In genomic region chr1:212323065-212323464, GRCh38 we compare ENCODE assay signal across 24 cellular contexts. TPM values are rescaled to one million over a fixed set of nuclear protein-coding genes. Genes with fewer than 3 reads are reported as not detected.
DNase-seq lines count a peak whose midpoint lies in the region; ATAC-seq lines count a peak whose summit lies in the region.
"Had no signal": no experiment of that assay in that cellular context is flagged by ENCODE, and none has a peak within 500 bp of the region (broad histone marks: within the 10 kb centered on the region; RNA-seq: fewer than 3 reads in every experiment).

No MANE protein-coding gene starts in this region.

- H3K9me3 ChIP-seq in GM23248 (ENCODE audit: low read depth) = no peaks in the 10 kb centered on the region

- ATAC-seq in activated T-cell treated with anti-CD3 and anti-CD28 coated beads, Interleukin-2, amount 50 U/mL, for 72 hours (replicated peaks in 1 of 2) = no peak
- ATAC-seq in stimulated activated effector memory CD8-positive, alpha-beta T cell treated with anti-CD3 and anti-CD28 coated beads, Interleukin-12 subunit alpha, Interleukin-12 subunit beta, amount 100 ng/mL, for 72 hours = no peak
- no peak for ATAC-seq in stimulated activated naive B cell treated with anti-CD40 and anti-IgM and Interleukin-4, amounts not matched to agents 10 μg/mL and 1 μg/mL and 100 μg/mL, for 72 hours (replicated peaks)
- ATAC-seq in HG02870 (IDR thresholded peaks at IDR 0.05; ENCODE audit: unreplicated experiment) = no peak
- ATAC-seq: GM23338, Panc1, SK-N-SH treated with all-trans-retinoic acid at 6 μM for 48 hours had no signal

- no peak for DNase-seq in activated T-cell treated with anti-CD3 and anti-CD28 coated beads, Interleukin-2, amount 50 U/mL, for 72 hours
- no peak for DNase-seq in activated T-cell treated with anti-CD3 and anti-CD28 coated beads, Interleukin-2, amount 50 U/mL, for 24 hours
- peak; percentile 59 for DNase-seq in Jurkat, Clone E6-1 (ENCODE audit: low read depth, low spot score)
- DNase-seq in immature natural killer cell (no peak), GM23248 (no peak)
- DNase-seq in stimulated activated effector memory CD8-positive, alpha-beta T cell treated with anti-CD3 and anti-CD28 coated beads, Interleukin-12 subunit alpha, Interleukin-12 subunit beta, amount 100 ng/mL, for 72 hours (ENCODE audit: low spot score in 2 of 2) = no peak
- no peak for DNase-seq in stimulated activated naive B cell treated with anti-CD40 and anti-IgM and Interleukin-4, amounts not matched to agents 10 μg/mL and 1 μg/mL and 100 μg/mL, for 72 hours
- DNase-seq: 8988T, DMS 273 treated with DMSO at 0.1 percent for 48 hours, DMS79 treated with DMSO at 0.1 percent for 48 hours, HCEC 1CT, Karpas-422, MV-4-11, NCI-H1105 treated with DMSO at 0.1 percent for 48 hours, NCI-H2029 treated with DMSO at 0.1 percent for 48 hours, NCI-H345, NCI-H524, NCI-H774 had no signal

- no peak overlapping the region for H3K27ac ChIP-seq in GM23248
- H3K27ac ChIP-seq: BLaER1 treated with 17β-estradiol and CSF1 and Interleukin-3, amounts not matched to agents 10 nM and 100 nM had no signal

- WGBS in GM23248 (ENCODE audit: low coverage in 1 of 2, low lambda C conversion rate in 2 of 2, missing lambda C conversion rate in 2 of 2), 2 experiments = 81 to 83% methylated on average over 4 of the region's 4 CpGs

- H3K27me3 Mint-ChIP-seq in activated T-cell treated with anti-CD3 and anti-CD28 coated beads, Interleukin-2, amount 50 U/mL, for 72 hours (ENCODE audit: low read depth) = no peaks in the 10 kb centered on the region
- H3K27me3 Mint-ChIP-seq in activated T-cell treated with anti-CD3 and anti-CD28 coated beads, Interleukin-2, amount 50 U/mL, for 24 hours = no peaks in the 10 kb centered on the region
- peaks cover 0 to 6% (median 0%) of the 10 kb centered on the region in 3 donors for H3K27me3 Mint-ChIP-seq in immature natural killer cell (ENCODE audit: low read depth in 3 of 3)
- H3K27me3 Mint-ChIP-seq in stimulated activated naive B cell treated with anti-CD40 and anti-IgM and Interleukin-4, amounts not matched to agents 10 μg/mL and 1 μg/mL and 100 μg/mL, for 72 hours = no peaks in the 10 kb centered on the region
- H3K27me3 Mint-ChIP-seq: IgD-negative memory B cell had no signal

- peaks cover 9% of the 10 kb centered on the region for H3K4me1 Mint-ChIP-seq in activated T-cell treated with anti-CD3 and anti-CD28 coated beads, Interleukin-2, amount 50 U/mL, for 72 hours (ENCODE audit: low read depth)
- peaks cover 29% of the 10 kb centered on the region for H3K4me1 Mint-ChIP-seq in activated T-cell treated with anti-CD3 and anti-CD28 coated beads, Interleukin-2, amount 50 U/mL, for 24 hours (ENCODE audit: low read depth)
- H3K4me1 Mint-ChIP-seq in immature natural killer cell = peaks cover 53 to 76% of the 10 kb centered on the region in 2 donors
- H3K4me1 Mint-ChIP-seq in stimulated activated effector memory CD8-positive, alpha-beta T cell treated with anti-CD3 and anti-CD28 coated beads, Interleukin-12 subunit alpha, Interleukin-12 subunit beta, amount 100 ng/mL, for 72 hours = peaks cover 13% of the 10 kb centered on the region
- H3K4me1 Mint-ChIP-seq in stimulated activated naive B cell treated with anti-CD40 and anti-IgM and Interleukin-4, amounts not matched to agents 10 μg/mL and 1 μg/mL and 100 μg/mL, for 72 hours = peaks cover 4 to 9% of the 10 kb centered on the region in 2 donors
- H3K4me1 Mint-ChIP-seq: GM23338 had no signal

- H3K36me3 ChIP-seq in GM23248 (ENCODE audit: low read depth) = no peaks in the 10 kb centered on the region

- H3K4me1 ChIP-seq in GM23248 (ENCODE audit: insufficient read depth) = peaks cover 5% of the 10 kb centered on the region
- H3K4me1 ChIP-seq: BLaER1 treated with 17β-estradiol and CSF1 and Interleukin-3, amounts not matched to agents 10 nM and 100 nM had no signal

- H3K4me3 Mint-ChIP-seq in activated T-cell treated with anti-CD3 and anti-CD28 coated beads, Interleukin-2, amount 50 U/mL, for 72 hours = no peak overlapping the region
- no peak overlapping the region for H3K4me3 Mint-ChIP-seq in activated T-cell treated with anti-CD3 and anti-CD28 coated beads, Interleukin-2, amount 50 U/mL, for 24 hours
- H3K4me3 Mint-ChIP-seq in immature natural killer cell = peak overlapping the region in 3 of 5 donors; percentile 10 to 21 (median 15)
- H3K4me3 Mint-ChIP-seq in stimulated activated effector memory CD8-positive, alpha-beta T cell treated with anti-CD3 and anti-CD28 coated beads, Interleukin-12 subunit alpha, Interleukin-12 subunit beta, amount 100 ng/mL, for 72 hours = no peak overlapping the region
- H3K4me3 Mint-ChIP-seq in stimulated activated naive B cell treated with anti-CD40 and anti-IgM and Interleukin-4, amounts not matched to agents 10 μg/mL and 1 μg/mL and 100 μg/mL, for 72 hours = no peak overlapping the region
- H3K4me3 Mint-ChIP-seq: GM23338, IgD-negative memory B cell had no signal

- H3K4me2 ChIP-seq in GM23248 (ENCODE audit: unreplicated experiment) = no peak overlapping the region
- H3K4me2 ChIP-seq: BLaER1 treated with 17β-estradiol and CSF1 and Interleukin-3, amounts not matched to agents 10 nM and 100 nM; GM23338 had no signal

- no peak overlapping the region for H3K9ac ChIP-seq in GM23248
- H3K9ac ChIP-seq: BLaER1 treated with 17β-estradiol and CSF1 and Interleukin-3, amounts not matched to agents 10 nM and 100 nM had no signal

- H2AFZ ChIP-seq in GM23248 = no peak overlapping the region
- H2AFZ ChIP-seq: GM23338 had no signal

- no peaks in the 10 kb centered on the region for H3K27me3 ChIP-seq in GM23248 (replicated peaks; ENCODE audit: insufficient read depth)
- H3K27me3 ChIP-seq: BLaER1 treated with 17β-estradiol and CSF1 and Interleukin-3, amounts not matched to agents 10 nM and 100 nM had no signal

- no peak overlapping the region for H3K4me3 ChIP-seq in Jurkat, Clone E6-1 (ENCODE audit: low read length)
- H3K4me3 ChIP-seq in GM23248 = no peak overlapping the region
- H3K4me3 ChIP-seq: BLaER1 treated with 17β-estradiol and CSF1 and Interleukin-3, amounts not matched to agents 10 nM and 100 nM; GM23338 had no signal

- H3K36me3 Mint-ChIP-seq in activated T-cell treated with anti-CD3 and anti-CD28 coated beads, Interleukin-2, amount 50 U/mL, for 72 hours (ENCODE audit: insufficient read depth in 2 of 2) = no peaks in the 10 kb centered on the region
- H3K36me3 Mint-ChIP-seq in activated T-cell treated with anti-CD3 and anti-CD28 coated beads, Interleukin-2, amount 50 U/mL, for 24 hours (ENCODE audit: low read depth) = peaks cover 13% of the 10 kb centered on the region
- H3K36me3 Mint-ChIP-seq in immature natural killer cell = no peaks in the 10 kb centered on the region
- peaks cover 22% of the 10 kb centered on the region for H3K36me3 Mint-ChIP-seq in stimulated activated effector memory CD8-positive, alpha-beta T cell treated with anti-CD3 and anti-CD28 coated beads, Interleukin-12 subunit alpha, Interleukin-12 subunit beta, amount 100 ng/mL, for 72 hours
- no peaks in the 10 kb centered on the region for H3K36me3 Mint-ChIP-seq in stimulated activated naive B cell treated with anti-CD40 and anti-IgM and Interleukin-4, amounts not matched to agents 10 μg/mL and 1 μg/mL and 100 μg/mL, for 72 hours
- H3K36me3 Mint-ChIP-seq: IgD-negative memory B cell had no signal

- H4K20me1 ChIP-seq in GM23248 (ENCODE audit: insufficient read depth) = no peaks in the 10 kb centered on the region

- in situ Hi-C loops in GM23248 (cut with MboI) = no loop called here

- H3F3A ChIP-seq in GM23248 (ENCODE audit: insufficient read depth) = no peaks in the 10 kb centered on the region

- H3K27ac Mint-ChIP-seq in activated T-cell treated with anti-CD3 and anti-CD28 coated beads, Interleukin-2, amount 50 U/mL, for 72 hours = peak overlapping the region; percentile 51
- no peak overlapping the region for H3K27ac Mint-ChIP-seq in activated T-cell treated with anti-CD3 and anti-CD28 coated beads, Interleukin-2, amount 50 U/mL, for 24 hours
- peak overlapping the region in 4 of 6 donors; percentile 40 to 58 (median 48) for H3K27ac Mint-ChIP-seq in immature natural killer cell
- H3K27ac Mint-ChIP-seq in stimulated activated effector memory CD8-positive, alpha-beta T cell treated with anti-CD3 and anti-CD28 coated beads, Interleukin-12 subunit alpha, Interleukin-12 subunit beta, amount 100 ng/mL, for 72 hours = peak overlapping the region; percentile 65
- H3K27ac Mint-ChIP-seq in stimulated activated naive B cell treated with anti-CD40 and anti-IgM and Interleukin-4, amounts not matched to agents 10 μg/mL and 1 μg/mL and 100 μg/mL, for 72 hours = no peak overlapping the region
- H3K27ac Mint-ChIP-seq: GM23338 had no signal

- H3K9me3 Mint-ChIP-seq in activated T-cell treated with anti-CD3 and anti-CD28 coated beads, Interleukin-2, amount 50 U/mL, for 72 hours = no peaks in the 10 kb centered on the region
- no peaks in the 10 kb centered on the region for H3K9me3 Mint-ChIP-seq in activated T-cell treated with anti-CD3 and anti-CD28 coated beads, Interleukin-2, amount 50 U/mL, for 24 hours
- no peaks in the 10 kb centered on the region for H3K9me3 Mint-ChIP-seq in immature natural killer cell
- no peaks in the 10 kb centered on the region for H3K9me3 Mint-ChIP-seq in stimulated activated effector memory CD8-positive, alpha-beta T cell treated with anti-CD3 and anti-CD28 coated beads, Interleukin-12 subunit alpha, Interleukin-12 subunit beta, amount 100 ng/mL, for 72 hours
- no peaks in the 10 kb centered on the region for H3K9me3 Mint-ChIP-seq in stimulated activated naive B cell treated with anti-CD40 and anti-IgM and Interleukin-4, amounts not matched to agents 10 μg/mL and 1 μg/mL and 100 μg/mL, for 72 hours
- H3K9me3 Mint-ChIP-seq: IgD-negative memory B cell had no signal

- peaks cover 67% of the 10 kb centered on the region for H3K79me2 ChIP-seq in GM23248 (ENCODE audit: insufficient read depth)

- H3K9me2 ChIP-seq in GM23248 (ENCODE audit: insufficient read depth) = no peaks in the 10 kb centered on the region

RNA-seq across cellular contexts. Expression of gene PPP2R5A, which starts 37.9 kb away (rescaled TPM):
- total RNA-seq in activated T-cell treated with anti-CD3 and anti-CD28 coated beads, Interleukin-2, amount 50 U/mL, for 72 hours = 10 to 100 TPM; 43.7 to 52.0 TPM
- 29.9 TPM for polyA plus RNA-seq in Jurkat, Clone E6-1 (2012; ENCODE audit: insufficient read depth, insufficient read length)
- polyA plus RNA-seq in immature natural killer cell (10 to 100 TPM; 57.0 to 87.2 (median 64.6) TPM), GM23248 (2016; fragmentation: Nextera tagmentation; extraction: Ambion mirVana) (13.9 and 14.2 TPM in 2 replicates)
- 31.7 and 37.9 TPM in 2 replicates for total RNA-seq in GM23248 (2014; rRNA removed; shearing (Covaris generic))

Comparison
In these comparisons a context has a peak if more than half of its experiments do, and no peak if none do; other contexts are left out.
1. H3K27ac Mint-ChIP-seq: peak in activated T-cell treated with anti-CD3 and anti-CD28 coated beads, Interleukin-2, amount 50 U/mL, for 72 hours (single experiment), immature natural killer cell (4 of 6) and stimulated activated effector memory CD8-positive, alpha-beta T cell treated with anti-CD3 and anti-CD28 coated beads, Interleukin-12 subunit alpha, Interleukin-12 subunit beta, amount 100 ng/mL, for 72 hours (single experiment); none in activated T-cell treated with anti-CD3 and anti-CD28 coated beads, Interleukin-2, amount 50 U/mL, for 24 hours (single experiment) and stimulated activated naive B cell treated with anti-CD40 and anti-IgM and Interleukin-4, amounts not matched to agents 10 μg/mL and 1 μg/mL and 100 μg/mL, for 72 hours (single experiment).
2. H3K4me3 Mint-ChIP-seq: peak in immature natural killer cell (3 of 5); none in activated T-cell treated with anti-CD3 and anti-CD28 coated beads, Interleukin-2, amount 50 U/mL, for 72 hours (0 of 2), activated T-cell treated with anti-CD3 and anti-CD28 coated beads, Interleukin-2, amount 50 U/mL, for 24 hours (single experiment), stimulated activated effector memory CD8-positive, alpha-beta T cell treated with anti-CD3 and anti-CD28 coated beads, Interleukin-12 subunit alpha, Interleukin-12 subunit beta, amount 100 ng/mL, for 72 hours (single experiment) and stimulated activated naive B cell treated with anti-CD40 and anti-IgM and Interleukin-4, amounts not matched to agents 10 μg/mL and 1 μg/mL and 100 μg/mL, for 72 hours (0 of 2).